In the genomic region with DNA sequence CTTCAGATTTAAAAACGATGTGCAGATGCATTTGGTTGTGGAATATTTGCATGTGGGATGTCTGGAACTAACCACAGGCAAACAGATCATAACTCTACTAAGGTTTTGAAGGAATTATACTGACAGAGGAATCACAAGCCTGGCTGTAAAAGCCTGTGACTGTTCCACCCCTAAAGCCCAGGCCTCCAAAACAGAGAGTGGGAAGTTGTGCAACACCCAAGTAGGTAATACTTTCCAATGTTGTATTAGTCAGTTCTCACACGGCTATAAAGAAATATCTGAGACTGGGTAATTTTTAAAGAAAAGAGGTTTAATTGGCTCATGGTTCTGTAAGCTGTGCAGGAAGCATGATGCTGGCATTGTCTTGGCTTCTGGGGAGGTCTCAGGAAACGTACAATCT, we compare ENCODE assay signal across 32 cellular contexts.
DNase-seq lines count a peak whose midpoint lies in the region; ATAC-seq, FAIRE-seq and TF ChIP-seq lines count a peak whose summit lies in the region.
"Had no signal": no experiment of that assay in that cellular context is flagged by ENCODE, and none has a peak within 500 bp of the region (broad histone marks: within the 10 kb centered on the region; RNA-seq: fewer than 3 reads in every experiment).

No MANE protein-coding gene starts in this region.

- H3K79me2 ChIP-seq in HepG2 (ENCODE audit: insufficient read depth, low read length): no peaks in the 10 kb centered on the region
- no peaks in the 10 kb centered on the region for H3K79me2 ChIP-seq in hepatocyte

- intact Hi-C loops in HepG2 (cut with micrococcal nuclease; ENCODE audit: unreplicated experiment): no loop called here
- intact Hi-C loops in right lobe of liver (cut with DNase I): no loop called here

- H3K4me1 ChIP-seq in HepG2 (ENCODE audit: insufficient read depth, low read length) (peaks cover 6% of the 10 kb centered on the region; the same call in 1 of the 2 replicates), right lobe of liver (no peaks in the 10 kb centered on the region), hepatocyte (ENCODE audit: insufficient read depth) (no peaks in the 10 kb centered on the region)
- H3K4me1 ChIP-seq: esophagus squamous epithelium, gastroesophageal sphincter, pancreas, uterus had no signal

- H3K9ac ChIP-seq in HepG2 (ENCODE audit: insufficient read depth, low read depth, low read length): no peak overlapping the region
- H3K9ac ChIP-seq: neural progenitor cell had no signal

- DNase-seq in HepG2 (ENCODE audit: low spot score) (no peak), right lobe of liver (no peak), NOMO-1 (lab: John Stamatoyannopoulos, UW; ENCODE audit: unreplicated experiment in 2 of 2) (peak; percentile 40 to 62), hepatocyte (ENCODE audit: low spot score) (peak; percentile 25), GM12892 (ENCODE audit: insufficient read length) (no peak), SK-N-DZ (ENCODE audit: low spot score) (no peak), HEK293T (ENCODE audit: extremely low spot score) (no peak)
- no peak for DNase-seq in activated CD4-positive, CD25-positive, alpha-beta regulatory T cell (lab: John Stamatoyannopoulos, UW)
- DNase-seq: activated CD4-positive, alpha-beta memory T cell treated with anti-CD3 and anti-CD28 coated beads, Interleukin-2, amount 10 ng/mL, durations not matched to agents 7 days and 5 days; activated CD4-positive, CD25-positive, alpha-beta regulatory T cell treated with anti-CD3 and anti-CD28 coated beads, Interleukin-2, amount 50 U/mL, for 72 hours; activated CD8-positive, alpha-beta memory T cell treated with anti-CD3 and anti-CD28 coated beads, Interleukin-2, amount 50 U/mL, for 4 hours; activated naive CD4-positive, alpha-beta T cell treated with anti-CD3 and anti-CD28 coated beads for 36 hours; amniotic stem cell; cerebellar nuclear complex; DMS 273 treated with DMSO at 0.1 percent for 48 hours; EL; esophagus squamous epithelium; H7; hippocampal formation; mesenchymal stem cell; NCI-H146; NCI-H774; pancreas; RPMI8226; stimulated activated CD8-positive, alpha-beta memory T cell treated with anti-CD3 and anti-CD28 coated beads, Interleukin-4, amount 100 ng/mL, for 48 hours; T-helper 2 cell; uterus had no signal

- H3K27me3 ChIP-seq in HepG2 (ENCODE audit: control insufficient read depth in 1 of 2, insufficient read depth in 2 of 2, low read length in 2 of 2) (no peaks in the 10 kb centered on the region), right lobe of liver (no peaks in the 10 kb centered on the region), hepatocyte (no peaks in the 10 kb centered on the region)
- H3K27me3 ChIP-seq: pancreas, uterus had no signal

- H4K20me1 ChIP-seq in HepG2 (ENCODE audit: insufficient read depth, low read length) (no peaks in the 10 kb centered on the region), hepatocyte (ENCODE audit: insufficient read depth, poor library complexity, severe bottlenecking) (no peaks in the 10 kb centered on the region)

- TF ChIP-seq POLR2A in HepG2 (IDR thresholded peaks at IDR 0.05; ENCODE audit: insufficient read depth in 1 of 2, low read depth in 2 of 2, low read length in 2 of 2) (no peak), right lobe of liver (IDR thresholded peaks at IDR 0.05) (no peak), GM12892 (IDR thresholded peaks at IDR 0.05; ENCODE audit: low read depth, low read length) (no peak)

- no peak overlapping the region for H3K4me3 ChIP-seq in HepG2 (replicated peaks in 1 of 3; ENCODE audit: insufficient read depth in 1 of 3, low read depth in 2 of 3, low read length in 3 of 3)
- H3K4me3 ChIP-seq in right lobe of liver: no peak overlapping the region
- no peak overlapping the region for H3K4me3 ChIP-seq in hepatocyte
- H3K4me3 ChIP-seq: esophagus squamous epithelium, gastroesophageal sphincter, neural progenitor cell, pancreas, SK-N-MC, uterus had no signal

- CTCF ChIA-PET in HepG2 (lab: Yijun Ruan, JAX; ENCODE audit: low intra/inter-chr PET ratio, low total read pairs): no interaction called here
- CTCF ChIA-PET in HEK293T (lab: Yijun Ruan, JAX): no interaction called here

- WGBS in HepG2 (ENCODE audit: low lambda C conversion rate): 27% methylated on average over 3 of the region's 3 CpGs
- WGBS in right lobe of liver (ENCODE audit: insufficient coverage, low coverage, low lambda C conversion rate, missing lambda C conversion rate): 34% methylated on average over 3 of the region's 3 CpGs
- WGBS in hepatocyte (ENCODE audit: low lambda C conversion rate, missing lambda C conversion rate): 48% methylated on average over 3 of the region's 3 CpGs

- no peak for TF ChIP-seq CTCF in HepG2 (CRISPR knock-in tag; IDR thresholded peaks at IDR 0.05)
- no peak for TF ChIP-seq CTCF in right lobe of liver (IDR thresholded peaks at IDR 0.05)
- no peak for TF ChIP-seq CTCF in hepatocyte (IDR thresholded peaks at IDR 0.05; ENCODE audit: poor library complexity)

- no TSS peak for BruUV-seq in HepG2 (replicated peaks; lab: Mats Ljungman, UMichigan)

- in situ Hi-C loops in HepG2 (cut with HindIII; ENCODE audit: extremely low pct_ligation_motif_present, low pct_unique_long_range_greater_than_20kb): no loop called here

- H3K4me2 ChIP-seq in HepG2 (ENCODE audit: low read depth, low read length): no peak overlapping the region
- H3K4me2 ChIP-seq in hepatocyte: no peak overlapping the region
- H3K4me2 ChIP-seq: neural progenitor cell had no signal

- no peak for TF ChIP-seq RAD21 in HepG2 (CRISPR knock-in tag; IDR thresholded peaks at IDR 0.05)

- no peak for ATAC-seq in HepG2
- ATAC-seq in right lobe of liver: no peak
- ATAC-seq: gastroesophageal sphincter had no signal

- H3K27ac ChIP-seq in HepG2 (ENCODE audit: extremely low read length, insufficient read depth, low read length): no peak overlapping the region
- H3K27ac ChIP-seq in right lobe of liver: no peak overlapping the region
- no peak overlapping the region for H3K27ac ChIP-seq in hepatocyte
- H3K27ac ChIP-seq: esophagus squamous epithelium, gastroesophageal sphincter, HL-60, neural progenitor cell, pancreas, SK-N-MC, uterus had no signal

- no peak for FAIRE-seq in HepG2 (lab: Jason Lieb, UNC)
- FAIRE-seq in GM12892 (lab: Jason Lieb, UNC): no peak
- FAIRE-seq: GM18507, pancreas had no signal

- H3K36me3 ChIP-seq in HepG2 (replicated peaks in 1 of 2; ENCODE audit: control insufficient read depth in 1 of 2, insufficient read depth in 2 of 2, low read length in 2 of 2) (no peaks in the 10 kb centered on the region), right lobe of liver (no peaks in the 10 kb centered on the region), hepatocyte (replicated peaks; ENCODE audit: insufficient read depth, low read depth) (no peaks in the 10 kb centered on the region)
- H3K36me3 ChIP-seq: esophagus squamous epithelium, gastroesophageal sphincter, neural progenitor cell, pancreas, uterus had no signal

- H2AFZ ChIP-seq in HepG2 (ENCODE audit: low read length): no peak overlapping the region
- H2AFZ ChIP-seq in hepatocyte: no peak overlapping the region
- H2AFZ ChIP-seq: neural progenitor cell had no signal

- H3K9me3 ChIP-seq in HepG2 (ENCODE audit: low read length) (no peaks in the 10 kb centered on the region), right lobe of liver (no peaks in the 10 kb centered on the region), hepatocyte (ENCODE audit: low read depth) (no peaks in the 10 kb centered on the region)
- H3K9me3 ChIP-seq: esophagus squamous epithelium, gastroesophageal sphincter, pancreas, uterus had no signal

- TF ChIP-seq EP300 in HepG2 (IDR thresholded peaks at IDR 0.05; ENCODE audit: low read depth in 2 of 2, low read length in 2 of 2) (no peak), HepG2 (CRISPR knock-in tag; IDR thresholded peaks at IDR 0.05; ENCODE audit: borderline replicate concordance) (no peak)

- POLR2A ChIA-PET in HepG2 (lab: Yijun Ruan, JAX): no interaction called here
- POLR2A ChIA-PET in HEK293T (lab: Yijun Ruan, JAX): no interaction called here

- no peaks in the 10 kb centered on the region for H3K9me2 ChIP-seq in hepatocyte (replicated peaks; ENCODE audit: insufficient read depth)

TF ChIP-seq in HEK293T, 16 proteins besides CTCF, POLR2A, EP300 and RAD21:
- TF ChIP-seq, protein P1, sequence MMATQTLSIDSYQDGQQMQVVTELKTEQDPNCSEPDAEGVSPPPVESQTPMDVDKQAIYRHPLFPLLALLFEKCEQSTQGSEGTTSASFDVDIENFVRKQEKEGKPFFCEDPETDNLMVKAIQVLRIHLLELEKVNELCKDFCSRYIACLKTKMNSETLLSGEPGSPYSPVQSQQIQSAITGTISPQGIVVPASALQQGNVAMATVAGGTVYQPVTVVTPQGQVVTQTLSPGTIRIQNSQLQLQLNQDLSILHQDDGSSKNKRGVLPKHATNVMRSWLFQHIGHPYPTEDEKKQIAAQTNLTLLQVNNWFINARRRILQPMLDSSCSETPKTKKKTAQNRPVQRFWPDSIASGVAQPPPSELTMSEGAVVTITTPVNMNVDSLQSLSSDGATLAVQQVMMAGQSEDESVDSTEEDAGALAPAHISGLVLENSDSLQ (IDR thresholded peaks at IDR 0.05): no peak
- TF ChIP-seq TARDBP (IDR thresholded peaks at IDR 0.05): no peak
- TF ChIP-seq SP1 (IDR thresholded peaks at IDR 0.05): no peak
- no peak for TF ChIP-seq ELF4 (IDR thresholded peaks at IDR 0.05)
- TF ChIP-seq BHLHE40 (IDR thresholded peaks at IDR 0.05; ENCODE audit: borderline replicate concordance): no peak
- TF ChIP-seq FOXA1 (IDR thresholded peaks at IDR 0.05): no peak

Comparison
In these comparisons a context has a peak if more than half of its experiments do, and no peak if none do; other contexts are left out.
1. DNase-seq: peak in NOMO-1 (2 of 2) and hepatocyte (single experiment); none in HepG2 (single experiment), right lobe of liver (0 of 3), GM12892 (single experiment), SK-N-DZ (single experiment), activated CD4-positive, CD25-positive, alpha-beta regulatory T cell (0 of 4) and HEK293T (single experiment).